Comparison of ENCODE assay signal across 1 cellular context in the genomic region with DNA sequence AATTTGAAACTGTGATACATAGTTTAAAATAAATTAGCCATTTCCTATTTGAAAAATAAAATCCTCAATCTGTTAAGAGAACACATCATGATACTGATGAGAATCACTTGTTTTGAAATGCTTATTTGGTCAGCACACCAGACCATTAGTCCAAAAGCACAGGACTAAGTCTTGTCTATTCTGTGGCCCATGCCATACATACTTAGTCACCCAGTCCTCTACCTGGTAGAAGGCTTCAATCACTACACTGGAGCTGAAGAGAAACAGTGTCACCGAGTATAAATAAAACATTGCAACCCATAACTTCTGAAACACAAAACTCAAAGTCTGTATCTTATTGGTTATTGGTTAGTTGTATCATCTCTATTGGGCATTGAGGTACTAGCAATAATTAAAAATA.
TF ChIP-seq lines count a peak whose summit lies in the region.
"Not testable (repeated sequence)": the region's sequence is repeated elsewhere in the genome, so short reads cannot be mapped to it uniquely, and the experiment has no call there.

No MANE protein-coding gene starts in this region.

TF ChIP-seq in HepG2, 621 proteins besides CTCF, POLR2A, EP300 and RAD21 (continued from another document):
- TF ChIP-seq, protein P1, sequence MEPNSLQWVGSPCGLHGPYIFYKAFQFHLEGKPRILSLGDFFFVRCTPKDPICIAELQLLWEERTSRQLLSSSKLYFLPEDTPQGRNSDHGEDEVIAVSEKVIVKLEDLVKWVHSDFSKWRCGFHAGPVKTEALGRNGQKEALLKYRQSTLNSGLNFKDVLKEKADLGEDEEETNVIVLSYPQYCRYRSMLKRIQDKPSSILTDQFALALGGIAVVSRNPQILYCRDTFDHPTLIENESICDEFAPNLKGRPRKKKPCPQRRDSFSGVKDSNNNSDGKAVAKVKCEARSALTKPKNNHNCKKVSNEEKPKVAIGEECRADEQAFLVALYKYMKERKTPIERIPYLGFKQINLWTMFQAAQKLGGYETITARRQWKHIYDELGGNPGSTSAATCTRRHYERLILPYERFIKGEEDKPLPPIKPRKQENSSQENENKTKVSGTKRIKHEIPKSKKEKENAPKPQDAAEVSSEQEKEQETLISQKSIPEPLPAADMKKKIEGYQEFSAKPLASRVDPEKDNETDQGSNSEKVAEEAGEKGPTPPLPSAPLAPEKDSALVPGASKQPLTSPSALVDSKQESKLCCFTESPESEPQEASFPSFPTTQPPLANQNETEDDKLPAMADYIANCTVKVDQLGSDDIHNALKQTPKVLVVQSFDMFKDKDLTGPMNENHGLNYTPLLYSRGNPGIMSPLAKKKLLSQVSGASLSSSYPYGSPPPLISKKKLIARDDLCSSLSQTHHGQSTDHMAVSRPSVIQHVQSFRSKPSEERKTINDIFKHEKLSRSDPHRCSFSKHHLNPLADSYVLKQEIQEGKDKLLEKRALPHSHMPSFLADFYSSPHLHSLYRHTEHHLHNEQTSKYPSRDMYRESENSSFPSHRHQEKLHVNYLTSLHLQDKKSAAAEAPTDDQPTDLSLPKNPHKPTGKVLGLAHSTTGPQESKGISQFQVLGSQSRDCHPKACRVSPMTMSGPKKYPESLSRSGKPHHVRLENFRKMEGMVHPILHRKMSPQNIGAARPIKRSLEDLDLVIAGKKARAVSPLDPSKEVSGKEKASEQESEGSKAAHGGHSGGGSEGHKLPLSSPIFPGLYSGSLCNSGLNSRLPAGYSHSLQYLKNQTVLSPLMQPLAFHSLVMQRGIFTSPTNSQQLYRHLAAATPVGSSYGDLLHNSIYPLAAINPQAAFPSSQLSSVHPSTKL (CRISPR knock-in tag; IDR thresholded peaks at IDR 0.05), result peak; percentile 17; the same call in 1 of the 2 replicates
- TF ChIP-seq JUNB (CRISPR knock-in tag; IDR thresholded peaks at IDR 0.05; ENCODE audit: borderline replicate concordance), result peak; percentile 23; the same call in 1 of the 2 replicates
- TF ChIP-seq RARA (CRISPR knock-in tag; IDR thresholded peaks at IDR 0.05), result peak; percentile 56
- TF ChIP-seq, protein P2, sequence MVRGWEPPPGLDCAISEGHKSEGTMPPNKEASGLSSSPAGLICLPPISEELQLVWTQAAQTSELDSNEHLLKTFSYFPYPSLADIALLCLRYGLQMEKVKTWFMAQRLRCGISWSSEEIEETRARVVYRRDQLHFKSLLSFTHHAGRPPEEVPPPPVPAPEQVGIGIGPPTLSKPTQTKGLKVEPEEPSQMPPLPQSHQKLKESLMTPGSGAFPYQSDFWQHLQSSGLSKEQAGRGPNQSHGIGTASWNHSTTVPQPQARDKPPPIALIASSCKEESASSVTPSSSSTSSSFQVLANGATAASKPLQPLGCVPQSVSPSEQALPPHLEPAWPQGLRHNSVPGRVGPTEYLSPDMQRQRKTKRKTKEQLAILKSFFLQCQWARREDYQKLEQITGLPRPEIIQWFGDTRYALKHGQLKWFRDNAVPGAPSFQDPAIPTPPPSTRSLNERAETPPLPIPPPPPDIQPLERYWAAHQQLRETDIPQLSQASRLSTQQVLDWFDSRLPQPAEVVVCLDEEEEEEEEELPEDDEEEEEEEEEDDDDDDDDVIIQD (CRISPR knock-in tag; IDR thresholded peaks at IDR 0.05; ENCODE audit: low read depth), result peak; percentile 43; the same call in 1 of the 2 replicates
- peak; percentile 57 for TF ChIP-seq HNF4A (CRISPR knock-in tag; IDR thresholded peaks at IDR 0.05)
- TF ChIP-seq GATAD2A (CRISPR knock-in tag; IDR thresholded peaks at IDR 0.05), result 0 out of 2 replicates have a peak, but pooled peaks have one; percentile 38
- TF ChIP-seq ZNF644 (CRISPR knock-in tag; IDR thresholded peaks at IDR 0.05; ENCODE audit: low read depth), result peak; percentile 77
- TF ChIP-seq TEAD3 (CRISPR knock-in tag; optimal IDR thresholded peaks at IDR 0.05; ENCODE audit: borderline replicate concordance), result peak; percentile 56
- TF ChIP-seq FOSL1 (CRISPR knock-in tag; IDR thresholded peaks at IDR 0.05; ENCODE audit: borderline replicate concordance), result peak; percentile 54; the same call in 1 of the 2 replicates
- peak; percentile 80 for TF ChIP-seq FOSL2 (CRISPR knock-in tag; IDR thresholded peaks at IDR 0.05)
- TF ChIP-seq CEBPG (CRISPR knock-in tag; IDR thresholded peaks at IDR 0.05), result peak; percentile 24; the same call in 1 of the 2 replicates
- TF ChIP-seq SOX13 (IDR thresholded peaks at IDR 0.05), result not testable (repeated sequence)
- TF ChIP-seq SOX13 (CRISPR knock-in tag; conservative IDR thresholded peaks at IDR 0.05 in 1 of 2, IDR thresholded peaks at IDR 0.05 in 1 of 2), result 0 out of 4 replicates have a peak, but pooled peaks of 1 of the 2 experiments have one; percentile 27
